In the genomic region with DNA sequence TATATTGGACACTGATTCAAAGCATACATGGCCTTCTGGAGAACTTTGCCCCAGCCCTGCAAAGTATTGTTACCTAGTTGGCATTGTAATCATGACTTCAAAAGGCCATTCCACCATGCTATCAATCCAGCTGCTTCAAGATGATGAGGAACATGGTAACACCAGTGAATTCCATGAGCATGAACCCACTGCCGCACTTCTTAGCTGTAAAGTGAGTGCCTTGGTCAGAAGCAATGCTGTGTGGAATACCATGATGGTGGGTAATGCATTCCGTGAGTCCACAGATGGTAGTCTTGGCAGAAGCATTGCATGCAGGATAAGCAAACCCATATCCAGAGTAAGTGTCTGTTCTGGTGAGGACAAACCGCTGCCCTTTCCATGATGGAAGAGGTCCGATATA, we compare ENCODE assay signal across 1 cellular context. TPM values are rescaled to one million over a fixed set of nuclear protein-coding genes. Genes with fewer than 3 reads are reported as not detected.
"Had no signal": no experiment of that assay in that cellular context is flagged by ENCODE, and none has a peak within 500 bp of the region (broad histone marks: within the 10 kb centered on the region; RNA-seq: fewer than 3 reads in every experiment).

No MANE protein-coding gene starts in this region.

RNA-seq across cellular contexts. Expression of gene FIGNL2, which starts 50.5 kb away (rescaled TPM):
- total RNA-seq: transverse colon had no signal
